In the genomic region with DNA sequence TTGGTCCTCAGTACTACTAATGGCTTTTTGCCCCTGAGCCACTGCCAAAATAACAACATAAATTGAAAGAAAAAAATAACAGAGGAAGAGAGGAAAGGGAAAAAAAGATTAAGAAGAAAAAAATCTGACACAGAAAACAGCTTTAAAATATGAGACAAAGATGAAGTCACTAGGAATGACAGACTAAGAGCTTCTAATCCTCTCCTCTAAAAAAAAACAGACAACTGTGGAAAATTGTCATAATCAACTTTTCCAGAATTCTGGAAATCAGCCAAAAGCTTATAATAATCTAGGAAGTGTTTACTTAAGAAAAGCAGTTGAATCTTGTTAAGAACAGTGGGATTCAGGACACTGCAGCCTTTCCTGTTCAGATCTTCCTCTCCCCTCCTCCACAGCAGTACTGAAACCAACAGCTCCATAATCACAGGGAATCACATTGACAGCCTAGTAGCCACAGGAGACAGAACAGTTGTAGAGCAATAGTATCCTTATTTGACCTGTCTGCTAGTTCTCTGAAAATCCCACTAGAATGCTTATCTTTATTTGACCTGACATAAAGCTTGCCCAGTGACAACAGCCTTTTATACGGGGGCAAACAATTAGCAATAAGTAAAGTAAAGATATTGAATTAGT, we compare ENCODE assay signal across 12 cellular contexts. TPM values are rescaled to one million over a fixed set of nuclear protein-coding genes. Genes with fewer than 3 reads are reported as not detected.
DNase-seq lines count a peak whose midpoint lies in the region; ATAC-seq and TF ChIP-seq lines count a peak whose summit lies in the region.
"Had no signal": no experiment of that assay in that cellular context is flagged by ENCODE, and none has a peak within 500 bp of the region (broad histone marks: within the 10 kb centered on the region; RNA-seq: fewer than 3 reads in every experiment).

No MANE protein-coding gene starts in this region.

- no peaks in the 10 kb centered on the region for H3K27me3 Mint-ChIP-seq in activated T-cell treated with anti-CD3 and anti-CD28 coated beads, Interleukin-2, amount 50 U/mL, for 24 hours
- H3K27me3 Mint-ChIP-seq: activated naive CD4-positive, alpha-beta T cell treated with anti-CD3 and anti-CD28 coated beads, Interleukin-2, amount 10 ng/mL, durations not matched to agents 7 days and 5 days; naive thymus-derived CD4-positive, alpha-beta T cell had no signal

- H4K20me1 ChIP-seq in hepatocyte (ENCODE audit: insufficient read depth, poor library complexity, severe bottlenecking): no peaks in the 10 kb centered on the region

- H3K4me1 ChIP-seq in hepatocyte (ENCODE audit: insufficient read depth) (no peaks in the 10 kb centered on the region), subcutaneous abdominal adipose tissue (ENCODE audit: control insufficient read depth in 5 of 5, insufficient read depth in 5 of 5, low read length in 5 of 5) (peaks cover 0 to 13% (median 9%) of the 10 kb centered on the region in 5 donors)

- H3K79me2 ChIP-seq in hepatocyte: no peaks in the 10 kb centered on the region

- no peak for ATAC-seq in HG03196 (IDR thresholded peaks at IDR 0.05; ENCODE audit: unreplicated experiment)
- ATAC-seq in HG03354 (IDR thresholded peaks at IDR 0.05; ENCODE audit: poor library complexity, severe bottlenecking, unreplicated experiment): no peak
- ATAC-seq: activated CD4-positive, CD25-positive, alpha-beta regulatory T cell treated with anti-CD3 and anti-CD28 coated beads, Interleukin-2, amount 50 U/mL, for 24 hours; naive thymus-derived CD4-positive, alpha-beta T cell had no signal

- peak overlapping the region in 1 of 5 donors; percentile 2 for H3K9ac ChIP-seq in subcutaneous abdominal adipose tissue (ENCODE audit: low read length in 5 of 5)

- no peaks in the 10 kb centered on the region for H3K9me3 Mint-ChIP-seq in activated T-cell treated with anti-CD3 and anti-CD28 coated beads, Interleukin-2, amount 50 U/mL, for 24 hours
- H3K9me3 Mint-ChIP-seq: activated naive CD4-positive, alpha-beta T cell treated with anti-CD3 and anti-CD28 coated beads, Interleukin-2, amount 10 ng/mL, durations not matched to agents 7 days and 5 days; naive thymus-derived CD4-positive, alpha-beta T cell had no signal

- no peaks in the 10 kb centered on the region for H3K9me2 ChIP-seq in hepatocyte (replicated peaks; ENCODE audit: insufficient read depth)

- 13% methylated on average over 1 of the region's 1 CpG for WGBS in hepatocyte (ENCODE audit: low lambda C conversion rate, missing lambda C conversion rate)

- no peaks in the 10 kb centered on the region for H3K36me3 ChIP-seq in hepatocyte (replicated peaks; ENCODE audit: insufficient read depth, low read depth)
- peaks cover 28 to 47% (median 44%) of the 10 kb centered on the region in 5 donors for H3K36me3 ChIP-seq in subcutaneous abdominal adipose tissue (ENCODE audit: control insufficient read depth in 5 of 5, insufficient read depth in 5 of 5, low read length in 5 of 5)

- H3K9me3 ChIP-seq in hepatocyte (ENCODE audit: low read depth) (no peaks in the 10 kb centered on the region), subcutaneous abdominal adipose tissue (ENCODE audit: control insufficient read depth in 5 of 5, low read length in 5 of 5) (no peaks in the 10 kb centered on the region)

- H3K27me3 ChIP-seq in hepatocyte: no peaks in the 10 kb centered on the region
- H3K27me3 ChIP-seq in subcutaneous abdominal adipose tissue (ENCODE audit: control insufficient read depth in 5 of 5, insufficient read depth in 4 of 5, low read length in 5 of 5): no peaks in the 10 kb centered on the region

- H3K4me3 ChIP-seq in hepatocyte (no peak overlapping the region), subcutaneous abdominal adipose tissue (ENCODE audit: low read depth in 1 of 5, low read length in 5 of 5) (no peak overlapping the region)

- no peak overlapping the region for H2AFZ ChIP-seq in hepatocyte

- peak overlapping the region; percentile 50 for H3K27ac Mint-ChIP-seq in activated T-cell treated with anti-CD3 and anti-CD28 coated beads, Interleukin-2, amount 50 U/mL, for 24 hours
- H3K27ac Mint-ChIP-seq: activated naive CD4-positive, alpha-beta T cell treated with anti-CD3 and anti-CD28 coated beads, Interleukin-2, amount 10 ng/mL, durations not matched to agents 7 days and 5 days had no signal

- no peak overlapping the region for H3K4me2 ChIP-seq in hepatocyte

- no peak for TF ChIP-seq CTCF in hepatocyte (IDR thresholded peaks at IDR 0.05; ENCODE audit: poor library complexity)

- DNase-seq in activated T-cell treated with anti-CD3 and anti-CD28 coated beads, Interleukin-2, amount 50 U/mL, for 24 hours: no peak
- DNase-seq in activated T-cell treated with anti-CD3 and anti-CD28 coated beads, Interleukin-2, amount 50 U/mL, for 48 hours: no peak
- peak; percentile 18 for DNase-seq in astrocyte of the hippocampus (ENCODE audit: low read depth, low spot score)
- peak; percentile 38 for DNase-seq in hepatocyte (ENCODE audit: low spot score)
- DNase-seq in LoVo (ENCODE audit: low spot score): no peak
- DNase-seq: activated naive CD4-positive, alpha-beta T cell treated with anti-CD3 and anti-CD28 coated beads, Interleukin-2, amount 10 ng/mL, durations not matched to agents 7 days and 5 days; Karpas-422; naive thymus-derived CD4-positive, alpha-beta T cell had no signal

- H3K27ac ChIP-seq in hepatocyte (no peak overlapping the region), subcutaneous abdominal adipose tissue (ENCODE audit: low read depth, low read length) (peak overlapping the region; percentile 19)

- H3K4me1 Mint-ChIP-seq in activated T-cell treated with anti-CD3 and anti-CD28 coated beads, Interleukin-2, amount 50 U/mL, for 24 hours (ENCODE audit: low read depth): peaks cover 4% of the 10 kb centered on the region
- H3K4me1 Mint-ChIP-seq: activated naive CD4-positive, alpha-beta T cell treated with anti-CD3 and anti-CD28 coated beads, Interleukin-2, amount 10 ng/mL, durations not matched to agents 7 days and 5 days had no signal

- H3K4me3 Mint-ChIP-seq in activated T-cell treated with anti-CD3 and anti-CD28 coated beads, Interleukin-2, amount 50 U/mL, for 24 hours: no peak overlapping the region
- H3K4me3 Mint-ChIP-seq: activated naive CD4-positive, alpha-beta T cell treated with anti-CD3 and anti-CD28 coated beads, Interleukin-2, amount 10 ng/mL, durations not matched to agents 7 days and 5 days; naive thymus-derived CD4-positive, alpha-beta T cell had no signal

- peaks cover 80% of the 10 kb centered on the region for H3K36me3 Mint-ChIP-seq in activated T-cell treated with anti-CD3 and anti-CD28 coated beads, Interleukin-2, amount 50 U/mL, for 24 hours (ENCODE audit: low read depth)

RNA-seq across cellular contexts. Expression of gene IBTK, which starts 41.6 kb away (rescaled TPM):
- total RNA-seq in hepatocyte: 54.2 and 60.3 TPM in 2 replicates
- polyA plus RNA-seq in hepatocyte: 17.3 and 19.6 TPM in 2 replicates

Comparison
In these comparisons a context has a peak if more than half of its experiments do, and no peak if none do; other contexts are left out.
1. DNase-seq: peak in astrocyte of the hippocampus (single experiment) and hepatocyte (single experiment); none in activated T-cell treated with anti-CD3 and anti-CD28 coated beads, Interleukin-2, amount 50 U/mL, for 24 hours (single experiment), activated T-cell treated with anti-CD3 and anti-CD28 coated beads, Interleukin-2, amount 50 U/mL, for 48 hours (0 of 2) and LoVo (single experiment).